28 cellular contexts compared by ENCODE assay signal in genomic region chr1:167210966-167211674, GRCh38. TPM values are rescaled to one million over a fixed set of nuclear protein-coding genes. Genes with fewer than 3 reads are reported as not detected.
A peak's percentile ranks its signal among the peaks of the same experiment; 100 is the strongest.
DNase-seq lines count a peak whose midpoint lies in the region; ATAC-seq and TF ChIP-seq lines count a peak whose summit lies in the region.
"Had no signal": no experiment of that assay in that cellular context is flagged by ENCODE, and none has a peak within 500 bp of the region (broad histone marks: within the 10 kb centered on the region; RNA-seq: fewer than 3 reads in every experiment).

No MANE protein-coding gene starts in this region.

- TF ChIP-seq CTCF in foreskin keratinocyte (conservative IDR thresholded peaks at IDR 0.05) (no peak), mesothelial cell of epicardium (IDR thresholded peaks at IDR 0.05; ENCODE audit: unreplicated experiment) (no peak), HFFc6 (IDR thresholded peaks at IDR 0.05) (no peak)

- CTCF ChIA-PET in activated CD4-positive, alpha-beta memory T cell treated with anti-CD3 and anti-CD28 coated beads for 36 hours (lab: Charles Lee) = interaction anchor here (0.9 to 3.6 kb wide), 4 partner anchors 9 to 301 kb away, joined by 3 to 32 read pairs (median 6); partner anchors contain the start of gene POU2F1
- CTCF ChIA-PET in activated CD4-positive, alpha-beta memory T cell treated with anti-CD3 and anti-CD28 coated beads, Interleukin-2, amount 10 ng/mL, durations not matched to agents 7 days and 5 days (lab: Charles Lee) = interaction anchor here (0.6 to 3.5 kb wide), 5 partner anchors 9 to 326 kb away, joined by 3 to 20 read pairs (median 4); partner anchors contain the start of gene POU2F1

- H3K36me3 Mint-ChIP-seq in activated CD4-positive, alpha-beta memory T cell treated with anti-CD3 and anti-CD28 coated beads for 36 hours = peaks cover 24% of the 10 kb centered on the region
- H3K36me3 Mint-ChIP-seq in activated CD4-positive, alpha-beta memory T cell treated with anti-CD3 and anti-CD28 coated beads, Interleukin-2, amount 10 ng/mL, durations not matched to agents 7 days and 5 days (ENCODE audit: low read depth) = peaks cover 23% of the 10 kb centered on the region
- no peaks in the 10 kb centered on the region for H3K36me3 Mint-ChIP-seq in stimulated activated effector memory CD8-positive, alpha-beta T cell treated with anti-CD3 and anti-CD28 coated beads, Interleukin-12 subunit alpha, Interleukin-12 subunit beta, amount 100 ng/mL, for 72 hours
- H3K36me3 Mint-ChIP-seq in mesothelial cell of epicardium (no peaks in the 10 kb centered on the region), immature natural killer cell (peaks cover 3 to 7% (median 6%) of the 10 kb centered on the region in 3 donors), HFFc6 (ENCODE audit: low read depth) (no peaks in the 10 kb centered on the region)

- peak; percentile 20 for DNase-seq in activated CD4-positive, alpha-beta memory T cell treated with anti-CD3 and anti-CD28 coated beads for 36 hours
- no peak for DNase-seq in activated CD4-positive, alpha-beta memory T cell treated with anti-CD3 and anti-CD28 coated beads, Interleukin-2, amount 10 ng/mL, durations not matched to agents 7 days and 5 days
- DNase-seq in OCI-M1 (lab: John Stamatoyannopoulos, UW) (peak; percentile 45), foreskin keratinocyte (peak in 1 of 2 donors; percentile 44), mesothelial cell of epicardium (ENCODE audit: low spot score in 2 of 2, unreplicated experiment in 2 of 2) (no peak), immature natural killer cell (no peak), HFFc6 (no peak)
- DNase-seq in stimulated activated effector memory CD8-positive, alpha-beta T cell treated with anti-CD3 and anti-CD28 coated beads, Interleukin-12 subunit alpha, Interleukin-12 subunit beta, amount 100 ng/mL, for 72 hours (ENCODE audit: low spot score in 2 of 2) = no peak
- DNase-seq: activated CD8-positive, alpha-beta memory T cell treated with anti-CD3 and anti-CD28 coated beads for 24 hours; COR-L47; foreskin fibroblast; hippocampal formation; lower lobe of right lung; MG63; NCI-H1417 treated with DMSO at 0.1 percent for 48 hours; NCI-H2107; NCI-H446 treated with DMSO at 0.1 percent for 48 hours; NK-92 treated with Interleukin-12 subunit alpha and Interleukin-12 subunit beta, amount 100 ng/mL, for 24 hours; stimulated activated CD4-positive, alpha-beta T cell treated with anti-CD3 and anti-CD28 coated beads, Interleukin-2, amount 100 ng/mL, for 48 hours; stimulated activated naive CD4-positive, alpha-beta T cell; WERI-Rb-1 had no signal

- no peak overlapping the region for H3K27ac ChIP-seq in foreskin keratinocyte
- H3K27ac ChIP-seq: lower lobe of right lung, neutrophil, skin epidermis, thoracic aorta, WERI-Rb-1 had no signal

- POLR2A ChIA-PET in activated CD4-positive, alpha-beta memory T cell treated with anti-CD3 and anti-CD28 coated beads for 36 hours (lab: Charles Lee) = interaction anchor here (1.5 kb wide), 1 partner anchor 9 kb away, joined by 12 read pairs; the partner anchor contains the start of gene POU2F1
- POLR2A ChIA-PET in activated CD4-positive, alpha-beta memory T cell treated with anti-CD3 and anti-CD28 coated beads, Interleukin-2, amount 10 ng/mL, durations not matched to agents 7 days and 5 days (lab: Charles Lee) = interaction anchor here (2.7 kb wide), 1 partner anchor 9 kb away, joined by 15 read pairs; the partner anchor contains the start of gene POU2F1

- H3K4me1 ChIP-seq in foreskin keratinocyte = no peaks in the 10 kb centered on the region
- H3K4me1 ChIP-seq: lower lobe of right lung had no signal

- H3K4me3 Mint-ChIP-seq in activated CD4-positive, alpha-beta memory T cell treated with anti-CD3 and anti-CD28 coated beads for 36 hours = no peak overlapping the region
- no peak overlapping the region for H3K4me3 Mint-ChIP-seq in activated CD4-positive, alpha-beta memory T cell treated with anti-CD3 and anti-CD28 coated beads, Interleukin-2, amount 10 ng/mL, durations not matched to agents 7 days and 5 days
- H3K4me3 Mint-ChIP-seq in stimulated activated effector memory CD8-positive, alpha-beta T cell treated with anti-CD3 and anti-CD28 coated beads, Interleukin-12 subunit alpha, Interleukin-12 subunit beta, amount 100 ng/mL, for 72 hours = no peak overlapping the region
- H3K4me3 Mint-ChIP-seq in mesothelial cell of epicardium (no peak overlapping the region), immature natural killer cell (no peak overlapping the region), HFFc6 (no peak overlapping the region; the same call in 1 of the 2 replicates)
- H3K4me3 Mint-ChIP-seq: activated naive CD8-positive, alpha-beta T cell; B cell; central memory CD8-positive, alpha-beta T cell had no signal

- no peaks in the 10 kb centered on the region for H3K27me3 ChIP-seq in foreskin keratinocyte
- H3K27me3 ChIP-seq: MG63, neutrophil had no signal

- intact Hi-C loops in activated CD4-positive, alpha-beta memory T cell treated with anti-CD3 and anti-CD28 coated beads for 36 hours (cut with micrococcal nuclease) = no loop called here

- H3K4me1 Mint-ChIP-seq in activated CD4-positive, alpha-beta memory T cell treated with anti-CD3 and anti-CD28 coated beads for 36 hours (ENCODE audit: low read depth) = peaks cover 34% of the 10 kb centered on the region
- H3K4me1 Mint-ChIP-seq in activated CD4-positive, alpha-beta memory T cell treated with anti-CD3 and anti-CD28 coated beads, Interleukin-2, amount 10 ng/mL, durations not matched to agents 7 days and 5 days = peaks cover 20% of the 10 kb centered on the region
- peaks cover 37% of the 10 kb centered on the region for H3K4me1 Mint-ChIP-seq in stimulated activated effector memory CD8-positive, alpha-beta T cell treated with anti-CD3 and anti-CD28 coated beads, Interleukin-12 subunit alpha, Interleukin-12 subunit beta, amount 100 ng/mL, for 72 hours
- H3K4me1 Mint-ChIP-seq in mesothelial cell of epicardium (no peaks in the 10 kb centered on the region), immature natural killer cell (no peaks in the 10 kb centered on the region), HFFc6 (ENCODE audit: low read depth) (no peaks in the 10 kb centered on the region; the same call in 1 of the 2 replicates)
- H3K4me1 Mint-ChIP-seq: central memory CD8-positive, alpha-beta T cell had no signal

- peak; percentile 23 for ATAC-seq in foreskin keratinocyte
- ATAC-seq in stimulated activated effector memory CD8-positive, alpha-beta T cell treated with anti-CD3 and anti-CD28 coated beads, Interleukin-12 subunit alpha, Interleukin-12 subunit beta, amount 100 ng/mL, for 72 hours = peak; percentile 65
- ATAC-seq: lower lobe of right lung, SK-N-SH treated with all-trans-retinoic acid at 6 μM for 48 hours had no signal

- peak overlapping the region; percentile 59 for H3K27ac Mint-ChIP-seq in activated CD4-positive, alpha-beta memory T cell treated with anti-CD3 and anti-CD28 coated beads for 36 hours
- no peak overlapping the region for H3K27ac Mint-ChIP-seq in activated CD4-positive, alpha-beta memory T cell treated with anti-CD3 and anti-CD28 coated beads, Interleukin-2, amount 10 ng/mL, durations not matched to agents 7 days and 5 days
- H3K27ac Mint-ChIP-seq in stimulated activated effector memory CD8-positive, alpha-beta T cell treated with anti-CD3 and anti-CD28 coated beads, Interleukin-12 subunit alpha, Interleukin-12 subunit beta, amount 100 ng/mL, for 72 hours = peak overlapping the region; percentile 54
- H3K27ac Mint-ChIP-seq in mesothelial cell of epicardium (no peak overlapping the region), immature natural killer cell (no peak overlapping the region), HFFc6 (no peak overlapping the region)
- H3K27ac Mint-ChIP-seq: activated naive CD8-positive, alpha-beta T cell; B cell had no signal

- H3K27me3 Mint-ChIP-seq in activated CD4-positive, alpha-beta memory T cell treated with anti-CD3 and anti-CD28 coated beads for 36 hours = peaks cover 6% of the 10 kb centered on the region
- H3K27me3 Mint-ChIP-seq in activated CD4-positive, alpha-beta memory T cell treated with anti-CD3 and anti-CD28 coated beads, Interleukin-2, amount 10 ng/mL, durations not matched to agents 7 days and 5 days = no peaks in the 10 kb centered on the region
- no peaks in the 10 kb centered on the region for H3K27me3 Mint-ChIP-seq in mesothelial cell of epicardium (ENCODE audit: low read depth)
- H3K27me3 Mint-ChIP-seq in immature natural killer cell (ENCODE audit: low read depth in 3 of 3) = peaks cover 1 to 3% (median 2%) of the 10 kb centered on the region in 3 donors
- H3K27me3 Mint-ChIP-seq in HFFc6 (ENCODE audit: insufficient read depth) = peaks cover 32% of the 10 kb centered on the region
- H3K27me3 Mint-ChIP-seq: B cell had no signal

- H3K9me3 Mint-ChIP-seq in activated CD4-positive, alpha-beta memory T cell treated with anti-CD3 and anti-CD28 coated beads for 36 hours = peaks cover 26% of the 10 kb centered on the region
- peaks cover 26% of the 10 kb centered on the region for H3K9me3 Mint-ChIP-seq in activated CD4-positive, alpha-beta memory T cell treated with anti-CD3 and anti-CD28 coated beads, Interleukin-2, amount 10 ng/mL, durations not matched to agents 7 days and 5 days
- H3K9me3 Mint-ChIP-seq in stimulated activated effector memory CD8-positive, alpha-beta T cell treated with anti-CD3 and anti-CD28 coated beads, Interleukin-12 subunit alpha, Interleukin-12 subunit beta, amount 100 ng/mL, for 72 hours = peaks cover 11% of the 10 kb centered on the region
- peaks cover 19% of the 10 kb centered on the region for H3K9me3 Mint-ChIP-seq in mesothelial cell of epicardium
- peaks cover 0 to 17% (median 11%) of the 10 kb centered on the region in 6 donors for H3K9me3 Mint-ChIP-seq in immature natural killer cell
- H3K9me3 Mint-ChIP-seq in HFFc6 = no peaks in the 10 kb centered on the region

RNA-seq across cellular contexts. Expression of gene POU2F1, which starts 9.6 kb away (rescaled TPM):
- total RNA-seq in activated CD4-positive, alpha-beta memory T cell treated with anti-CD3 and anti-CD28 coated beads for 36 hours = 10 to 100 TPM; 17.7 to 20.1 TPM
- total RNA-seq in activated CD4-positive, alpha-beta memory T cell treated with anti-CD3 and anti-CD28 coated beads, Interleukin-2, amount 10 ng/mL, durations not matched to agents 7 days and 5 days = 10 to 100 TPM; 17.4 to 20.4 TPM
- 7.4 and 7.8 TPM in 2 replicates for total RNA-seq in foreskin keratinocyte
- 2.4 and 2.5 TPM in 2 replicates for polyA plus RNA-seq in foreskin keratinocyte
- 26.1 to 32.8 TPM (median 29.1 TPM) in 3 replicates for total RNA-seq in mesothelial cell of epicardium
- 1 to 10 TPM in 2 of 3 donors, under 1 TPM in 1; 0.70 to 8.7 (median 4.4) TPM for polyA plus RNA-seq in immature natural killer cell
- 1 to 10 TPM; 3.4 to 6.6 (median 4.4) TPM for total RNA-seq in HFFc6 (2021; fragmentation: NEBNext Ultra II Directional; extraction: Animal tissue kit (Norgen Biotek cat#: 25700))

Comparison
In these comparisons a context has a peak if more than half of its experiments do, and no peak if none do; other contexts are left out.
1. DNase-seq: peak in activated CD4-positive, alpha-beta memory T cell treated with anti-CD3 and anti-CD28 coated beads for 36 hours (single experiment) and OCI-M1 (single experiment); none in activated CD4-positive, alpha-beta memory T cell treated with anti-CD3 and anti-CD28 coated beads, Interleukin-2, amount 10 ng/mL, durations not matched to agents 7 days and 5 days (single experiment), stimulated activated effector memory CD8-positive, alpha-beta T cell treated with anti-CD3 and anti-CD28 coated beads, Interleukin-12 subunit alpha, Interleukin-12 subunit beta, amount 100 ng/mL, for 72 hours (0 of 2), mesothelial cell of epicardium (0 of 2), immature natural killer cell (0 of 3) and HFFc6 (single experiment).
2. H3K27ac Mint-ChIP-seq: peak in activated CD4-positive, alpha-beta memory T cell treated with anti-CD3 and anti-CD28 coated beads for 36 hours (single experiment) and stimulated activated effector memory CD8-positive, alpha-beta T cell treated with anti-CD3 and anti-CD28 coated beads, Interleukin-12 subunit alpha, Interleukin-12 subunit beta, amount 100 ng/mL, for 72 hours (single experiment); none in activated CD4-positive, alpha-beta memory T cell treated with anti-CD3 and anti-CD28 coated beads, Interleukin-2, amount 10 ng/mL, durations not matched to agents 7 days and 5 days (single experiment), mesothelial cell of epicardium (single experiment), immature natural killer cell (0 of 6) and HFFc6 (single experiment).